In the genomic region with DNA sequence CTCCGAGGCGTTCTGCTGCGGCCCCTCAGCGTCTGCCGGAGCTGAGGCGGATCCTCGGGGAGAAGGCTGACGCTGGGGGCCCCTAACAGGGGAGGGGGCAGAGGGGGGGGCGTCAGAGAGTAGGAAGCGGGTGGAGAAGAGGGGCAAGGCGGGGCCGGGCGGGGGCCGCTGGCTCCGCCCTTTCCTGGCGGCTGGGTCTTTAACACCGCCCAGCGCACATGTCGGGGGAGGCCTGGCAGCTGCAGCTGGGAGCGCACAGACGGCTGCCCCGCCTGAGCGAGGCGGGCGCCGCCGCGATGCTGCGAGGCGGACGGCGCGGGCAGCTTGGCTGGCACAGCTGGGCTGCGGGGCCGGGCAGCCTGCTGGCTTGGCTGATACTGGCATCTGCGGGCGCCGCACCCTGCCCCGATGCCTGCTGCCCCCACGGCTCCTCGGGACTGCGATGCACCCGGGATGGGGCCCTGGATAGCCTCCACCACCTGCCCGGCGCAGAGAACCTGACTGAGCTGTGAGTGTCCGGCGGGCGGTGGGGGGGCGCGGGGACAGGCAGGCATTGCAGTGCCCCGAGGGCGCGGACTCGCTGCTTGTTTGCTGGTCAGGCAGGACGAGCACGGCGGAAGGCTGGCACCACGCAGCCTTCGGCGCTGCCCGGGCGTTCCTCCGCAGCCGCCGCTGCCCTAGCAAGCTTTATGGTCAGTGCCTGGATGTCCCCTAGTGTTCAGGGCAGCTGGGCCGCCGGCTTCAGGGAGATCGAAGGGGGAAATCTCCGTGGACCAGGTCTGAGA, we compare ENCODE assay signal across 8 cellular contexts. TPM values are rescaled to one million over a fixed set of nuclear protein-coding genes. Genes with fewer than 3 reads are reported as not detected.
DNase-seq lines count a peak whose midpoint lies in the region; ATAC-seq and TF ChIP-seq lines count a peak whose summit lies in the region.

A gene (plus strand): TSS at position 227 of the 785 bp plus-strand sequence. CDS start 70 bp downstream, at position 297.

- H3K36me3 ChIP-seq in NT2/D1 (ENCODE audit: insufficient read depth, insufficient read length, low read length) (no peaks in the 10 kb centered on the region), osteoblast (ENCODE audit: insufficient read depth, low read length) (no peaks in the 10 kb centered on the region)

- H3K4me3 ChIP-seq in AG04449 (ENCODE audit: low read depth, low read length) (peak within 1 kb of the TSS; percentile 48), NT2/D1 (ENCODE audit: insufficient read length, low read depth) (peak within 1 kb of the TSS; percentile 39), fibroblast of mammary gland (ENCODE audit: control insufficient read depth, low read depth, low read length) (peak within 1 kb of the TSS; percentile 0), osteoblast (ENCODE audit: insufficient read depth, low read length) (peak within 1 kb of the TSS; percentile 63)

- no peak within 1 kb of the TSS for H3K27ac ChIP-seq in osteoblast (ENCODE audit: low read depth, low read length)

- no peaks in the 10 kb centered on the region for H3K79me2 ChIP-seq in osteoblast (ENCODE audit: insufficient read depth, low read length)

- ATAC-seq in GM21390 (IDR thresholded peaks at IDR 0.05; ENCODE audit: unreplicated experiment) (peak; percentile 53), HG03520 (IDR thresholded peaks at IDR 0.05; ENCODE audit: unreplicated experiment) (no peak)

- peak within 1 kb of the TSS; percentile 81 for H3K4me2 ChIP-seq in osteoblast (ENCODE audit: insufficient read depth, low read length)

- TF ChIP-seq CTCF in AG04449 (IDR thresholded peaks at IDR 0.05; ENCODE audit: insufficient read depth, low read length, missing control alignments), result no peak
- TF ChIP-seq CTCF in fibroblast of mammary gland (conservative IDR thresholded peaks at IDR 0.05; ENCODE audit: control insufficient read depth, insufficient read depth, low read depth, low read length), result no peak
- TF ChIP-seq CTCF in osteoblast (IDR thresholded peaks at IDR 0.05; ENCODE audit: extremely low read depth, low read depth, low read length), result no peak

- no peaks in the 10 kb centered on the region for H4K20me1 ChIP-seq in osteoblast (ENCODE audit: insufficient read depth, low read length)

- H3K4me1 ChIP-seq in NT2/D1 (ENCODE audit: insufficient read depth, insufficient read length), result peaks cover 25% of the 10 kb centered on the region
- H3K4me1 ChIP-seq in osteoblast (ENCODE audit: insufficient read depth, low read length), result peaks cover 14% of the 10 kb centered on the region

- DNase-seq in AG04449 (ENCODE audit: low read depth, low spot score) (no peak), NT2/D1 (ENCODE audit: low read depth, low spot score) (no peak), fibroblast of mammary gland (ENCODE audit: low read depth) (no peak), osteoblast (ENCODE audit: insufficient read length, low spot score, missing footprints) (peak; percentile 93), amniotic stem cell (lab: John Stamatoyannopoulos, UW) (no peak)
- peak; percentile 66 for DNase-seq in activated T-cell treated with anti-CD3 and anti-CD28 coated beads, Interleukin-2, amount 50 U/mL, for 1 hour

- POLR2A ChIA-PET in AG04449 (lab: Yijun Ruan, JAX), result interaction anchor here (0.5 to 1.4 kb wide), 4 partner anchors 62 to 133 kb away, joined by 3 to 6 read pairs (median 4); a partner anchor contains a TSS

- H3K9me3 ChIP-seq in NT2/D1 (ENCODE audit: insufficient read depth, low read length) (no peaks in the 10 kb centered on the region), osteoblast (ENCODE audit: low read depth, low read length) (no peaks in the 10 kb centered on the region)

- H3K9ac ChIP-seq in NT2/D1 (ENCODE audit: insufficient read length, low read depth), result peak within 1 kb of the TSS; percentile 80

- H2AFZ ChIP-seq in osteoblast (ENCODE audit: low read length), result peak within 1 kb of the TSS; percentile 82

- CTCF ChIA-PET in AG04449 (lab: Yijun Ruan, JAX), result interaction anchor here (1.0 to 16.4 kb wide), 54 partner anchors 10 to 236 kb away, joined by 3 to 476 read pairs (median 6); a partner anchor contains a TSS

- H3K27me3 ChIP-seq in NT2/D1 (ENCODE audit: insufficient read depth, insufficient read length) (peaks cover 82% of the 10 kb centered on the region), osteoblast (ENCODE audit: insufficient read depth, low read length) (peaks cover 74% of the 10 kb centered on the region)

RNA-seq across cellular contexts. Expression of the gene that starts here (rescaled TPM):
- total RNA-seq in osteoblast, result 0.36 and 0.88 TPM in 2 replicates

Comparison
In these comparisons a context has a peak if more than half of its experiments do, and no peak if none do; other contexts are left out.
1. Peak in DNase-seq, H3K4me3 ChIP-seq and H3K4me2 ChIP-seq in osteoblast; RNA of the gene not detected or under 1 TPM.
2. H3K4me3 ChIP-seq: peak in every context shown above with its lines; median percentile 63 in osteoblast; 48 in AG04449; 39 in NT2/D1; 0 in fibroblast of mammary gland.